ENCODE assay signal across 34 cellular contexts in genomic region chr7:154875297-154875696, GRCh38.
"Had no signal": no experiment of that assay in that cellular context is flagged by ENCODE, and none has a peak within 500 bp of the region (broad histone marks: within the 10 kb centered on the region; RNA-seq: fewer than 3 reads in every experiment).

No MANE protein-coding gene starts in this region.

- H3K9ac ChIP-seq: KMS-11 had no signal

- H3K27me3 ChIP-seq: MG63 had no signal

- H3K36me3 ChIP-seq: MG63 had no signal

- H3K4me3 ChIP-seq: MG63 had no signal

- DNase-seq: Karpas-422, Kasumi-1, MG63, MM.1S, MV-4-11, NCI-H1048, NCI-H1092, NCI-H1092 treated with DMSO at 0.1 percent for 48 hours, NCI-H1105, NCI-H1105 treated with DMSO at 0.1 percent for 48 hours, NCI-H1417, NCI-H1417 treated with DMSO at 0.1 percent for 48 hours, NCI-H1436, NCI-H1436 treated with DMSO at 0.1 percent for 48 hours, NCI-H146, NCI-H1694, NCI-H1694 treated with DMSO at 0.1 percent for 48 hours, NCI-H187, NCI-H187 treated with DMSO at 0.1 percent for 48 hours, NCI-H1930, NCI-H2029, NCI-H2029 treated with DMSO at 0.1 percent for 48 hours, NCI-H2081, NCI-H2081 treated with DMSO at 0.1 percent for 48 hours, NCI-H2107, NCI-H2171, NCI-H2171 treated with DMSO at 0.1 percent for 48 hours, NCI-H2227 treated with DMSO at 0.1 percent for 48 hours, NCI-H226, NCI-H345, NCI-H446, NCI-H446 treated with DMSO at 0.1 percent for 48 hours, NCI-H510A had no signal

- H3K27ac ChIP-seq: KMS-11 had no signal

- H3K9me3 ChIP-seq: MG63 had no signal

- H3K4me2 ChIP-seq: KMS-11 had no signal
